9 cellular contexts compared by ENCODE assay signal in genomic region chr1:187928288-187928687, GRCh38.
DNase-seq lines count a peak whose midpoint lies in the region; ATAC-seq, FAIRE-seq and TF ChIP-seq lines count a peak whose summit lies in the region.
"Had no signal": no experiment of that assay in that cellular context is flagged by ENCODE, and none has a peak within 500 bp of the region (broad histone marks: within the 10 kb centered on the region; RNA-seq: fewer than 3 reads in every experiment).

No MANE protein-coding gene starts in this region.

- no peak overlapping the region for H3K56ac ChIP-seq in mesendoderm (ENCODE audit: low read length)

- TF ChIP-seq CTCF in GM10266 (IDR thresholded peaks at IDR 0.05; ENCODE audit: control insufficient read depth, insufficient read depth, low read depth, missing control alignments) = peak; percentile 63
- TF ChIP-seq CTCF in astrocyte (IDR thresholded peaks at IDR 0.05; ENCODE audit: insufficient read depth, low read depth, low read length) = no peak

- H3K27me3 ChIP-seq in astrocyte (ENCODE audit: insufficient read depth, low read length) (no peaks in the 10 kb centered on the region), mesendoderm (ENCODE audit: insufficient read depth, low read length, poor library complexity) (no peaks in the 10 kb centered on the region)

- H3K79me2 ChIP-seq in astrocyte (ENCODE audit: insufficient read depth, low read length) = no peaks in the 10 kb centered on the region
- no peaks in the 10 kb centered on the region for H3K79me2 ChIP-seq in mesendoderm (ENCODE audit: control insufficient read depth, insufficient read depth, low read length)

- no peak overlapping the region for H2AK5ac ChIP-seq in mesendoderm (ENCODE audit: low read length)

- peak; percentile 18 for DNase-seq in GM10266 (ENCODE audit: extremely low spot score)
- DNase-seq in astrocyte (ENCODE audit: low read depth) = peak; percentile 19
- peak; percentile 83 for DNase-seq in mesendoderm
- no peak for DNase-seq in immature natural killer cell
- no peak for DNase-seq in SW 1271 (lab: John Stamatoyannopoulos, UW)

- H3K23ac ChIP-seq in mesendoderm (ENCODE audit: low read length) = no peak overlapping the region

- H3K27ac Mint-ChIP-seq in astrocyte (ENCODE audit: unreplicated experiment) (no peak overlapping the region), immature natural killer cell (no peak overlapping the region)

- H3K36me3 ChIP-seq in astrocyte (ENCODE audit: insufficient read depth, low read length) (no peaks in the 10 kb centered on the region), mesendoderm (ENCODE audit: control insufficient read depth, insufficient read depth, low read length) (no peaks in the 10 kb centered on the region)

- no peaks in the 10 kb centered on the region for H3K9me3 ChIP-seq in astrocyte (ENCODE audit: insufficient read depth, low read depth, low read length)

- H4K8ac ChIP-seq in mesendoderm (ENCODE audit: low read depth, low read length) = no peak overlapping the region

- H3K4me3 ChIP-seq in astrocyte (ENCODE audit: insufficient read depth, low read depth, low read length) (no peak overlapping the region), mesendoderm (ENCODE audit: low read length) (no peak overlapping the region)

- no peak overlapping the region for H3K4me2 ChIP-seq in astrocyte (ENCODE audit: low read length)
- H3K4me2 ChIP-seq in mesendoderm (ENCODE audit: low read length) = no peak overlapping the region

- no peaks in the 10 kb centered on the region for H4K20me1 ChIP-seq in astrocyte (ENCODE audit: insufficient read depth, low read length)

- no peak overlapping the region for H2BK5ac ChIP-seq in mesendoderm (ENCODE audit: low read length)

- H3K36me3 Mint-ChIP-seq in astrocyte (ENCODE audit: low read depth, unreplicated experiment) = no peaks in the 10 kb centered on the region
- H3K36me3 Mint-ChIP-seq in immature natural killer cell = no peaks in the 10 kb centered on the region

- ATAC-seq in HG03139 (IDR thresholded peaks at IDR 0.05; ENCODE audit: unreplicated experiment) (peak; percentile 62), GM18873 (IDR thresholded peaks at IDR 0.05; ENCODE audit: low FRiP score, unreplicated experiment) (no peak), HG03135 (IDR thresholded peaks at IDR 0.05; ENCODE audit: unreplicated experiment) (no peak)

- no peak overlapping the region for H2BK120ac ChIP-seq in mesendoderm (ENCODE audit: low read depth, low read length)

- H3K4me1 Mint-ChIP-seq in astrocyte (ENCODE audit: low read depth, unreplicated experiment) = no peaks in the 10 kb centered on the region
- no peaks in the 10 kb centered on the region for H3K4me1 Mint-ChIP-seq in immature natural killer cell

- H3K18ac ChIP-seq in mesendoderm (ENCODE audit: low read length) = no peak overlapping the region

- H3K79me1 ChIP-seq in mesendoderm (ENCODE audit: low read length) = no peaks in the 10 kb centered on the region

- no peak overlapping the region for H3K9ac ChIP-seq in astrocyte (ENCODE audit: low read length)
- no peak overlapping the region for H3K9ac ChIP-seq in mesendoderm (ENCODE audit: low read length)

- H3K4me1 ChIP-seq in astrocyte (ENCODE audit: insufficient read depth, low read length) (no peaks in the 10 kb centered on the region), mesendoderm (ENCODE audit: control insufficient read depth, low read depth, low read length) (no peaks in the 10 kb centered on the region)

- no peak overlapping the region for H2AFZ ChIP-seq in astrocyte (ENCODE audit: low read depth, low read length)

- H2BK15ac ChIP-seq in mesendoderm (replicated peaks; ENCODE audit: low read depth) = no peak overlapping the region

- no peak overlapping the region for H3K4me3 Mint-ChIP-seq in astrocyte (ENCODE audit: unreplicated experiment)
- no peak overlapping the region for H3K4me3 Mint-ChIP-seq in immature natural killer cell

- no peak for FAIRE-seq in astrocyte (lab: Jason Lieb, UNC)

- no peak overlapping the region for H3K4ac ChIP-seq in mesendoderm (ENCODE audit: low read depth, low read length)

- no peaks in the 10 kb centered on the region for H3K9me3 Mint-ChIP-seq in astrocyte (ENCODE audit: unreplicated experiment)
- peaks cover 5 to 48% (median 14%) of the 10 kb centered on the region in 6 donors for H3K9me3 Mint-ChIP-seq in immature natural killer cell

- H3K27ac ChIP-seq in astrocyte (ENCODE audit: low read depth, low read length) = no peak overlapping the region
- no peak overlapping the region for H3K27ac ChIP-seq in mesendoderm (ENCODE audit: low read depth, low read length)
- H3K27ac ChIP-seq: HL-60 had no signal

- no CpG with 5 or more reads among the region's 4 CpGs for WGBS in mesendoderm (ENCODE audit: extremely low coverage, insufficient coverage, low lambda C conversion rate)

- no peak overlapping the region for H4K5ac ChIP-seq in mesendoderm (ENCODE audit: low read length)

- H3K27me3 Mint-ChIP-seq in astrocyte (ENCODE audit: low read depth, unreplicated experiment) (no peaks in the 10 kb centered on the region), immature natural killer cell (ENCODE audit: low read depth in 3 of 3) (no peaks in the 10 kb centered on the region)

Comparison
In these comparisons a context has a peak if more than half of its experiments do, and no peak if none do; other contexts are left out.
1. DNase-seq: peak in GM10266 (single experiment), astrocyte (single experiment) and mesendoderm (single experiment); none in immature natural killer cell (0 of 3) and SW 1271 (0 of 2).